Comparison of ENCODE assay signal across 1 cellular context in genomic region chr12:55981882-55982281, GRCh38.
TF ChIP-seq lines count a peak whose summit lies in the region.

No MANE protein-coding gene starts in this region.

TF ChIP-seq in K562, 482 proteins besides CTCF, POLR2A, EP300 and RAD21:
- TF ChIP-seq EGR1 (conservative IDR thresholded peaks at IDR 0.05) = 0 out of 2 replicates have a peak, but pooled peaks have one; percentile 27
TF ChIP-seq in K562: peak in this region for 1; not testable (repeated sequence) for 481.
